ENCODE assay signal across 1 cellular context in genomic region chr2:217511850-217512249, GRCh38.
TF ChIP-seq lines count a peak whose summit lies in the region.

No MANE protein-coding gene starts in this region.

TF ChIP-seq in IMR-90, 13 proteins besides CTCF, POLR2A, EP300 and RAD21 (continued from another document):
- TF ChIP-seq RCOR1 (IDR thresholded peaks at IDR 0.05; ENCODE audit: insufficient replicate concordance, low read length), result no peak
- no peak for TF ChIP-seq SMC3 (IDR thresholded peaks at IDR 0.05; ENCODE audit: low read depth, low read length)
- TF ChIP-seq MXI1 (IDR thresholded peaks at IDR 0.05; ENCODE audit: borderline replicate concordance, low read depth, low read length), result no peak
- TF ChIP-seq RFX5 (IDR thresholded peaks at IDR 0.05; ENCODE audit: low read depth, low read length), result no peak
- no peak for TF ChIP-seq CHD1 (IDR thresholded peaks at IDR 0.05; ENCODE audit: low read depth, low read length)
- TF ChIP-seq USF2 (IDR thresholded peaks at IDR 0.05; ENCODE audit: low read depth, low read length), result no peak
- TF ChIP-seq MAZ (IDR thresholded peaks at IDR 0.05; ENCODE audit: borderline replicate concordance, low read depth, low read length), result no peak
- TF ChIP-seq MAFK (IDR thresholded peaks at IDR 0.05; ENCODE audit: low read depth, low read length), result no peak
TF ChIP-seq in IMR-90: peak in this region for 0.
